26 cellular contexts compared by ENCODE assay signal in the genomic region with DNA sequence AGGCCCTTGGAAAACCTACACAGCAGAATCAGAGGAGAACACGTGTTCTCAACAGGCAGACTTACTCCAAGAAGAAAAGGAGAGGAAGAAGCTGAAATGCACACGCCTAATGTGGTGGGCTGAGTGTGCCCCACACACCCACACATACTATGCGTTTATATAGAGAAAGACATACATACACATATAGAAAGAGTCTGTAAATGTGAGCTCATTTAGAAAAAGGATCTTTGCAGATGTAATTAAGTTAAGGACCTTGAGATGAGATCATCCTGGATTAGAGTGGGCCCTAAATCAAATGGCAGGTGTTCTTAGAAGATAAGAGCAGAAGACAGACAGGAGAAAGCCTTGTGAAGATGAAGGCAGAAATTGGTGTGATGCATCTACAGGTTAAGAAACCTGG.
"Had no signal": no experiment of that assay in that cellular context is flagged by ENCODE, and none has a peak within 500 bp of the region (broad histone marks: within the 10 kb centered on the region; RNA-seq: fewer than 3 reads in every experiment).

No MANE protein-coding gene starts in this region.

- H3K79me2 ChIP-seq: parathyroid adenoma had no signal

- H3K4me2 ChIP-seq: smooth muscle cell had no signal

- H3K27ac ChIP-seq: coronary artery, esophagus squamous epithelium, neutrophil, parathyroid adenoma, prostate gland, right atrium auricular region, stomach, thyroid gland, vagina had no signal

- H3K36me3 ChIP-seq: esophagus squamous epithelium, neutrophil, prostate gland, right atrium auricular region, stomach, thyroid gland, vagina had no signal

- ATAC-seq: effector memory CD8-positive, alpha-beta T cell; mucosa of descending colon; natural killer cell treated with Interleukin-12 subunit alpha and Interleukin-12 subunit beta and Interleukin-15 and Interleukin-18, amount 100 ng/mL, for 72 hours; sciatic nerve had no signal

- H3K9me3 ChIP-seq: esophagus squamous epithelium, mucosa of descending colon, neutrophil, prostate gland, right atrium auricular region, stomach, thyroid gland, vagina had no signal

- H3K9ac ChIP-seq: parathyroid adenoma had no signal

- H2AFZ ChIP-seq: parathyroid adenoma had no signal

- H3K4me1 ChIP-seq: prostate gland, vagina had no signal

- FAIRE-seq: endometrium, keratinocyte had no signal

- DNase-seq: effector memory CD8-positive, alpha-beta T cell; erythroblast; esophagus squamous epithelium; foreskin melanocyte; mucosa of descending colon; naive B cell; stimulated activated CD4-positive, alpha-beta T cell treated with anti-CD3 and anti-CD28 coated beads, Interleukin-12 subunit alpha, Interleukin-12 subunit beta, amount 100 ng/mL, for 4 hours; stimulated activated CD4-positive, alpha-beta T cell treated with anti-CD3 and anti-CD28 coated beads, Interleukin-1b, Interleukin-23, amount 100 ng/mL, for 48 hours; stimulated activated CD4-positive, alpha-beta T cell treated with anti-CD3 and anti-CD28 coated beads, Interleukin-4, amount 100 ng/mL, for 1 hour; stimulated activated CD8-positive, alpha-beta memory T cell treated with anti-CD3 and anti-CD28 coated beads, Interleukin-4, amount 100 ng/mL, for 48 hours; stimulated activated naive CD4-positive, alpha-beta T cell treated with Interleukin-2 at 50 U/mL for 16 hours; stomach; thyroid gland; trophoblast cell had no signal

- H3K4me3 ChIP-seq: coronary artery, esophagus squamous epithelium, lung, mucosa of descending colon, prostate gland, right atrium auricular region, smooth muscle cell, stomach, thyroid gland, vagina had no signal

- H3K27me3 ChIP-seq: esophagus squamous epithelium, neutrophil, right atrium auricular region, stomach, thyroid gland, vagina had no signal
